Comparison of ENCODE assay signal across 22 cellular contexts in genomic region chr7:495761-496321, GRCh38. TPM values are rescaled to one million over a fixed set of nuclear protein-coding genes. Genes with fewer than 3 reads are reported as not detected.
DNase-seq lines count a peak whose midpoint lies in the region; ATAC-seq, FAIRE-seq and TF ChIP-seq lines count a peak whose summit lies in the region.
"Had no signal": no experiment of that assay in that cellular context is flagged by ENCODE, and none has a peak within 500 bp of the region (broad histone marks: within the 10 kb centered on the region; RNA-seq: fewer than 3 reads in every experiment).

No MANE protein-coding gene starts in this region.

- H3K4me1 Mint-ChIP-seq in H9 (peaks cover 3 to 13% of the 10 kb centered on the region in 2 experiments; a peak in 3 of 4 replicates), chondrocyte (ENCODE audit: low read depth) (peaks cover 12% of the 10 kb centered on the region)

- H3K4ac ChIP-seq in H9 (ENCODE audit: low read depth, low read length): no peak overlapping the region

- ATAC-seq in psoas muscle (no peak), HG03457 (IDR thresholded peaks at IDR 0.05; ENCODE audit: unreplicated experiment) (no peak)
- ATAC-seq: heart right ventricle, T-cell had no signal

- H2BK15ac ChIP-seq in H9 (ENCODE audit: low read depth, low read length): no peak overlapping the region

- H3K9me3 ChIP-seq in H9 (ENCODE audit: control insufficient read depth, low read depth, low read length): no peaks in the 10 kb centered on the region
- H3K9me3 ChIP-seq in keratinocyte (ENCODE audit: control insufficient read depth, low read depth, low read length): no peaks in the 10 kb centered on the region
- H3K9me3 ChIP-seq in psoas muscle: no peaks in the 10 kb centered on the region
- no peaks in the 10 kb centered on the region for H3K9me3 ChIP-seq in PC-9 (ENCODE audit: insufficient read depth, low read depth)
- H3K9me3 ChIP-seq: heart right ventricle, suprapubic skin had no signal

- H3K27ac Mint-ChIP-seq in H9 (peak overlapping the region; percentile 13 to 97 (median 68); a peak in 3 of 7 replicates), chondrocyte (ENCODE audit: unreplicated experiment) (no peak overlapping the region)
- H3K27ac Mint-ChIP-seq: CD4-positive, CD25-positive, alpha-beta regulatory T cell; T-cell had no signal

- H3K36me3 ChIP-seq in keratinocyte (ENCODE audit: control insufficient read depth in 2 of 2, extremely low read depth in 1 of 2, insufficient read depth in 2 of 2, low read length in 2 of 2) (peaks cover 28 to 35% of the 10 kb centered on the region in 2 experiments), psoas muscle (ENCODE audit: insufficient read depth in 1 of 2, low read depth in 1 of 2) (peaks cover 4 to 47% of the 10 kb centered on the region in 2 donors), PC-9 (ENCODE audit: low read depth) (peaks cover 6% of the 10 kb centered on the region; the same call in 1 of the 2 replicates)

- H2AFZ ChIP-seq in H9 (ENCODE audit: low read length): no peak overlapping the region
- no peak overlapping the region for H2AFZ ChIP-seq in keratinocyte (ENCODE audit: control insufficient read depth, low read length)
- H2AFZ ChIP-seq in PC-9: no peak overlapping the region

- TF ChIP-seq POLR2A in H54 (IDR thresholded peaks at IDR 0.05; ENCODE audit: low read depth, low read length): no peak

- FAIRE-seq in keratinocyte (lab: Jason Lieb, UNC) (no peak), H54 (lab: Jason Lieb, UNC) (no peak)
- FAIRE-seq: GM12892 had no signal

- H2BK12ac ChIP-seq in H9 (ENCODE audit: insufficient read length, low read depth, low read length): no peak overlapping the region

- no peak overlapping the region for H3K4me2 ChIP-seq in H9 (ENCODE audit: insufficient read depth, insufficient read length, low read length)
- peak overlapping the region; percentile 59 for H3K4me2 ChIP-seq in keratinocyte (ENCODE audit: control insufficient read depth, extremely low read depth, insufficient read depth, low read depth, low read length)
- no peak overlapping the region for H3K4me2 ChIP-seq in PC-9

- no peak overlapping the region for H2AK5ac ChIP-seq in H9 (ENCODE audit: insufficient read length, low read length)

- CTCF ChIA-PET in PC-9 (lab: Charles Lee): no interaction called here

- WGBS in H9 (ENCODE audit: extremely low coverage, insufficient read length, low lambda C conversion rate): no CpG with 5 or more reads among the region's 18 CpGs
- 74 to 86% (median 82%) methylated on average over 16 to 18 of the region's 18 CpGs for WGBS in psoas muscle, 3 donors

- DNase-seq in H9 (no peak), chondrocyte (ENCODE audit: low spot score) (peak; percentile 78), keratinocyte (ENCODE audit: low read depth, low spot score) (no peak), psoas muscle (peak; percentile 9 to 44), PC-9 (no peak), H54 (ENCODE audit: insufficient read length, low spot score) (no peak), DMS 273 treated with DMSO at 0.1 percent for 48 hours (lab: John Stamatoyannopoulos, UW) (no peak)
- DNase-seq: activated CD4-positive, alpha-beta T cell treated with anti-CD3 and anti-CD28 coated beads, Interleukin-2, amount 50 U/mL, for 1 hour; activated CD8-positive, alpha-beta memory T cell treated with anti-CD3 and anti-CD28 coated beads, Interleukin-2, amount 50 U/mL, for 4 hours; activated effector memory CD4-positive, alpha-beta T cell treated with Interleukin-2 at 50 U/mL for 16 hours; caudate nucleus; CD4-positive, CD25-positive, alpha-beta regulatory T cell; effector CD8-positive, alpha-beta T cell; NCI-H1092 treated with DMSO at 0.1 percent for 48 hours; NK-92 treated with Interleukin-12 subunit alpha and Interleukin-12 subunit beta, amount 100 ng/mL, for 24 hours; stimulated activated CD4-positive, alpha-beta T cell treated with anti-CD3 and anti-CD28 coated beads, Interleukin-12 subunit alpha, Interleukin-12 subunit beta, amount 100 ng/mL, for 4 hours; T-cell had no signal

- no peak overlapping the region for H3K23ac ChIP-seq in H9 (ENCODE audit: insufficient read length, low read depth, low read length)

- H3K18ac ChIP-seq in H9 (ENCODE audit: insufficient read length, low read depth, low read length): no peak overlapping the region

- H3K27ac ChIP-seq in H9 (ENCODE audit: insufficient read length, low read depth, low read length): no peak overlapping the region
- H3K27ac ChIP-seq in keratinocyte (ENCODE audit: control insufficient read depth, insufficient read depth, low read length): peak overlapping the region; percentile 46
- no peak overlapping the region for H3K27ac ChIP-seq in psoas muscle
- no peak overlapping the region for H3K27ac ChIP-seq in PC-9
- H3K27ac ChIP-seq: heart right ventricle, suprapubic skin had no signal

- no peak overlapping the region for H4K8ac ChIP-seq in H9 (replicated peaks; ENCODE audit: insufficient read length, low read depth, low read length)

- no peaks in the 10 kb centered on the region for H3K9me1 ChIP-seq in keratinocyte (ENCODE audit: control insufficient read depth, extremely low read depth, insufficient read depth, low read length)

- dilution Hi-C loops in keratinocyte (cut with MboI; ENCODE audit: extremely low pct_ligation_motif_present, low sequenced_read_pairs): no loop called here

- H4K91ac ChIP-seq in H9 (ENCODE audit: insufficient read length, low read depth, low read length): no peak overlapping the region

- H3K9me3 Mint-ChIP-seq in H9 (peaks cover 0 to 5% of the 10 kb centered on the region in 2 experiments; a peak in 2 of 5 replicates), chondrocyte (ENCODE audit: low read depth) (no peaks in the 10 kb centered on the region)
- H3K9me3 Mint-ChIP-seq: nephron, T-cell had no signal

- H3K36me3 Mint-ChIP-seq in H9 (ENCODE audit: insufficient read depth in 1 of 3, low read depth in 3 of 3) (peaks cover 27 to 43% (median 36%) of the 10 kb centered on the region in 3 experiments), chondrocyte (ENCODE audit: low read depth) (peaks cover 27% of the 10 kb centered on the region)
- H3K36me3 Mint-ChIP-seq: CD4-positive, CD25-positive, alpha-beta regulatory T cell; T-cell had no signal

- no peak overlapping the region for H3K4me3 ChIP-seq in keratinocyte (ENCODE audit: control insufficient read depth in 2 of 3, extremely low read depth in 1 of 3, insufficient read depth in 2 of 3, low read depth in 1 of 3, low read length in 3 of 3)
- H3K4me3 ChIP-seq in psoas muscle: no peak overlapping the region
- H3K4me3 ChIP-seq in PC-9: no peak overlapping the region
- H3K4me3 ChIP-seq: heart right ventricle, suprapubic skin had no signal

- intact Hi-C loops in psoas muscle (cut with DNase I) (no loop called here), PC-9 (cut with micrococcal nuclease; ENCODE audit: unreplicated experiment) (no loop called here)

- H3K9ac ChIP-seq in H9 (ENCODE audit: extremely low read depth, insufficient read length, low read length): no peak overlapping the region
- no peak overlapping the region for H3K9ac ChIP-seq in keratinocyte (ENCODE audit: control insufficient read depth, extremely low read depth, insufficient read depth, low read length)

- H2BK20ac ChIP-seq in H9 (ENCODE audit: low read depth, low read length, poor library complexity, severe bottlenecking): no peak overlapping the region

- H4K20me1 ChIP-seq in H9 (ENCODE audit: control insufficient read depth, insufficient read depth, insufficient read length) (no peaks in the 10 kb centered on the region), keratinocyte (ENCODE audit: control insufficient read depth, extremely low read depth, insufficient read depth, low read length) (no peaks in the 10 kb centered on the region), PC-9 (ENCODE audit: insufficient read depth) (no peaks in the 10 kb centered on the region)

- no peak overlapping the region for H3K56ac ChIP-seq in H9 (ENCODE audit: insufficient read length, low read depth, low read length)

- POLR2A ChIA-PET in PC-9 (lab: Charles Lee; ENCODE audit: unreplicated experiment): no interaction called here

- TF ChIP-seq CTCF in H9 (conservative IDR thresholded peaks at IDR 0.05) (no peak), chondrocyte (IDR thresholded peaks at IDR 0.05) (no peak), keratinocyte (optimal IDR thresholded peaks at IDR 0.05 in 1 of 3, IDR thresholded peaks at IDR 0.05 in 1 of 3, conservative IDR thresholded peaks at IDR 0.05 in 1 of 3; ENCODE audit: extremely low read depth in 1 of 3, insufficient read depth in 2 of 3, low read length in 3 of 3) (no peak), psoas muscle (IDR thresholded peaks at IDR 0.05) (no peak), PC-9 (conservative IDR thresholded peaks at IDR 0.05) (no peak)

- H3K14ac ChIP-seq in H9 (ENCODE audit: insufficient read depth, low read length): no peak overlapping the region

- H2BK5ac ChIP-seq in H9 (ENCODE audit: insufficient read length, low read length): no peak overlapping the region

- no peaks in the 10 kb centered on the region; the same call in 1 of the 2 replicates for H3F3A ChIP-seq in PC-9 (ENCODE audit: insufficient read depth, low read depth)

- H3K4me3 Mint-ChIP-seq in H9: no peak overlapping the region
- H3K4me3 Mint-ChIP-seq in chondrocyte (ENCODE audit: unreplicated experiment): no peak overlapping the region
- H3K4me3 Mint-ChIP-seq: CD4-positive, CD25-positive, alpha-beta regulatory T cell; nephron; T-cell had no signal

- no peaks in the 10 kb centered on the region for H3K23me2 ChIP-seq in H9 (ENCODE audit: insufficient read length, low read depth, low read length, poor library complexity, severe bottlenecking)

- H3K27me3 ChIP-seq in H9 (ENCODE audit: insufficient read depth, low read length) (no peaks in the 10 kb centered on the region), keratinocyte (ENCODE audit: control insufficient read depth, extremely low read depth, insufficient read depth, low read length) (no peaks in the 10 kb centered on the region), psoas muscle (ENCODE audit: insufficient read depth in 3 of 3, low read length in 2 of 3) (peaks cover 0 to 2% (median 0%) of the 10 kb centered on the region in 3 donors), PC-9 (ENCODE audit: insufficient read depth, low read depth) (peaks cover 10% of the 10 kb centered on the region; the same call in 1 of the 2 replicates)
- H3K27me3 ChIP-seq: suprapubic skin had no signal

- H3K9me2 ChIP-seq in PC-9 (ENCODE audit: insufficient read depth): no peaks in the 10 kb centered on the region

- no peak overlapping the region for H4K5ac ChIP-seq in H9 (ENCODE audit: insufficient read length, low read depth, low read length)

- no peak overlapping the region for H2BK120ac ChIP-seq in H9 (ENCODE audit: low read depth, low read length, poor library complexity, severe bottlenecking)

- no peaks in the 10 kb centered on the region; the same call in 1 of the 2 replicates for H3K27me3 Mint-ChIP-seq in H9 (ENCODE audit: low read depth)
- no peaks in the 10 kb centered on the region for H3K27me3 Mint-ChIP-seq in chondrocyte (ENCODE audit: low read depth)
- H3K27me3 Mint-ChIP-seq: CD4-positive, CD25-positive, alpha-beta regulatory T cell; T-cell had no signal

- H3T11ph ChIP-seq in H9 (ENCODE audit: low read length): no peak overlapping the region

- no peaks in the 10 kb centered on the region for H3K79me2 ChIP-seq in H9 (ENCODE audit: insufficient read depth, low read length)
- H3K79me2 ChIP-seq in keratinocyte (ENCODE audit: control insufficient read depth, insufficient read depth, low read length): no peaks in the 10 kb centered on the region
- no peaks in the 10 kb centered on the region for H3K79me2 ChIP-seq in PC-9 (ENCODE audit: low read depth)

- H3K4me1 ChIP-seq in H9 (ENCODE audit: insufficient read depth, low read length) (no peaks in the 10 kb centered on the region), keratinocyte (ENCODE audit: control insufficient read depth, extremely low read depth, insufficient read depth, low read length) (peaks cover 23% of the 10 kb centered on the region), psoas muscle (no peaks in the 10 kb centered on the region), PC-9 (replicated peaks; ENCODE audit: insufficient read depth) (no peaks in the 10 kb centered on the region)

- BruUV-seq in PC-9 (replicated peaks; lab: Mats Ljungman, UMichigan): no TSS peak

- no peaks in the 10 kb centered on the region for H3K79me1 ChIP-seq in H9 (ENCODE audit: insufficient read depth, low read depth, low read length, poor library complexity, severe bottlenecking)

RNA-seq across cellular contexts. Expression of gene PDGFA, which starts 23.8 kb away (rescaled TPM):
- total RNA-seq in H9 (2021): 34.3 and 35.8 TPM in 2 replicates
- total RNA-seq in chondrocyte: 38.1 to 72.5 TPM (median 70.6 TPM) in 3 replicates
- 12.4 to 22.6 TPM (median 14.8 TPM) in 3 replicates for polyA plus RNA-seq in keratinocyte
- polyA plus RNA-seq in keratinocyte (2011; ENCODE audit: low read depth): 10.9 TPM
- 9.2 and 13.0 TPM in 2 replicates for polyA plus RNA-seq in keratinocyte (2011; cell fraction: cytosol; rRNA removed)
- polyA plus RNA-seq in keratinocyte (2011; cell fraction: nucleus; rRNA removed): 23.9 and 25.3 TPM in 2 replicates
- polyA plus RNA-seq in keratinocyte (2012; ENCODE audit: low replicate concordance): 13.5 and 21.9 TPM in 2 replicates
- polyA minus RNA-seq in keratinocyte: 36.1 to 45.4 TPM (median 43.7 TPM) in 3 replicates
- polyA minus RNA-seq in keratinocyte (2011; cell fraction: cytosol; rRNA and poly(A)+ RNA removed): 110 TPM
- 26.0 and 30.8 TPM in 2 replicates for polyA minus RNA-seq in keratinocyte (2011; cell fraction: nucleus; rRNA and poly(A)+ RNA removed)
- 10 to 100 TPM; 13.9 to 30.4 (median 19.2) TPM for total RNA-seq in psoas muscle
- 10 to 100 TPM in 2 of 3 donors, 1 to 10 TPM in 1; 9.1 to 24.4 (median 15.3) TPM for polyA plus RNA-seq in psoas muscle
- total RNA-seq in PC-9 (2021): 23.6 and 32.5 TPM in 2 replicates
- polyA plus RNA-seq: CD4-positive, CD25-positive, alpha-beta regulatory T cell had no signal

Comparison
In these comparisons a context has a peak if more than half of its experiments do, and no peak if none do; other contexts are left out.
1. DNase-seq: peak in chondrocyte (single experiment) and psoas muscle (2 of 2); none in H9 (single experiment), keratinocyte (single experiment), PC-9 (0 of 2), H54 (single experiment) and DMS 273 treated with DMSO at 0.1 percent for 48 hours (single experiment).